Comparison of ENCODE assay signal across 18 cellular contexts in the genomic region with DNA sequence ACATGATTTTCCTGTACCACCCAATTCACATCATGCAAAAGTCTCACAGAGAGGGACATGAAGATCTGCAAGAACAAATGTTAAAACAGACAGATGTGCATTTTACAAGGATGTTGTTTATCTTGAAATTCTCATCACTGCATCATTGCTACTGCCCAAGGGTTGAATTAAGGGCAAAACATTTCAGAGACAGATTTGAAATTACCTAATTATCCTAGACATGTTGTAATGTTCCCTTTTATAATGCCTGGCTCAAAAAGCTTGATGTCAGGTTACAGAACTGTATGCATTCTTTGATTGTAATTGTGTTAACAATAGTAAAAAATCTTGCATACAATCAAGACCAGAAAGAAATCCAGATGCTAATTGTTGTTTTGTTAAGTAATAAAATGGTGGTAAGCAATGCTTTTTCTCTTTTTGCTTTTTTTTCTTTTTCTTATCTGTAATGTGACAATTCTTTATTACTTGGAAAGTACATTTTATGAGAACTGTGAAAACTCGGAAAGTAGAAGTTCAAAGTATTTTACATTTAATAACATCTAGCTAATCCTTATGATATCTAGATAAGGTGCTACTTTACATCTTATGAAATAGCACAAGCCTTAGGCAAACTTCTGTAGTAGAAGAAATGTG. TPM values are rescaled to one million over a fixed set of nuclear protein-coding genes. Genes with fewer than 3 reads are reported as not detected.
DNase-seq lines count a peak whose midpoint lies in the region; ATAC-seq and TF ChIP-seq lines count a peak whose summit lies in the region.
"Had no signal": no experiment of that assay in that cellular context is flagged by ENCODE, and none has a peak within 500 bp of the region (broad histone marks: within the 10 kb centered on the region; RNA-seq: fewer than 3 reads in every experiment).

No MANE protein-coding gene starts in this region.

- H3K4me1 Mint-ChIP-seq in HFFc6 (ENCODE audit: low read depth) (peaks cover 54% of the 10 kb centered on the region), nephron (peaks cover 26% of the 10 kb centered on the region), glutamatergic neuron (ENCODE audit: low read depth, unreplicated experiment) (peaks cover 34% of the 10 kb centered on the region)

- peaks cover 27% of the 10 kb centered on the region for H3K4me1 ChIP-seq in ACC112 (ENCODE audit: control insufficient read depth, insufficient read depth, low read length, unreplicated experiment)

- H3K4me3 Mint-ChIP-seq in HFFc6 (no peak overlapping the region), nephron (peak overlapping the region in 2 of 3 experiments; percentile 27 to 61), glutamatergic neuron (ENCODE audit: unreplicated experiment) (no peak overlapping the region)

- H3K27ac ChIP-seq in ACC112 (ENCODE audit: low read depth, low read length), result peak overlapping the region; percentile 15; the same call in 1 of the 2 replicates
- H3K27ac ChIP-seq: C4-2B had no signal

- TF ChIP-seq CTCF in HFFc6 (IDR thresholded peaks at IDR 0.05), result no peak
- no peak for TF ChIP-seq CTCF in nephron (IDR thresholded peaks at IDR 0.05; ENCODE audit: unreplicated experiment in 3 of 3)
- TF ChIP-seq CTCF in glutamatergic neuron (IDR thresholded peaks at IDR 0.05; ENCODE audit: partially characterized antibody, unreplicated experiment), result no peak

- peaks cover 10% of the 10 kb centered on the region for H3K36me3 Mint-ChIP-seq in HFFc6 (ENCODE audit: low read depth)
- peaks cover under 1% of the 10 kb centered on the region for H3K36me3 Mint-ChIP-seq in nephron (ENCODE audit: low read depth)
- H3K36me3 Mint-ChIP-seq in glutamatergic neuron (ENCODE audit: unreplicated experiment), result peaks cover 4% of the 10 kb centered on the region

- H3K9me3 Mint-ChIP-seq in HFFc6 (no peaks in the 10 kb centered on the region), nephron (no peaks in the 10 kb centered on the region), glutamatergic neuron (ENCODE audit: unreplicated experiment) (peaks cover 8% of the 10 kb centered on the region)

- H3K4me3 ChIP-seq in ACC112 (ENCODE audit: low read depth, low read length), result no peak overlapping the region

- no peaks in the 10 kb centered on the region for H3K36me3 ChIP-seq in ACC112 (ENCODE audit: insufficient read depth, low read length)

- H3K27ac Mint-ChIP-seq in HFFc6, result peak overlapping the region; percentile 94
- no peak overlapping the region for H3K27ac Mint-ChIP-seq in nephron
- no peak overlapping the region for H3K27ac Mint-ChIP-seq in glutamatergic neuron (ENCODE audit: unreplicated experiment)

- H3K79me2 ChIP-seq in ACC112 (ENCODE audit: control insufficient read depth, insufficient read depth, low read length, unreplicated experiment), result peaks cover 11% of the 10 kb centered on the region

- H3K27me3 ChIP-seq in ACC112 (ENCODE audit: insufficient read depth, low read length), result no peaks in the 10 kb centered on the region

- no peak overlapping the region for H2AFZ ChIP-seq in ACC112 (ENCODE audit: low read length, unreplicated experiment)

- H3K27me3 Mint-ChIP-seq in HFFc6 (ENCODE audit: insufficient read depth), result peaks cover 3% of the 10 kb centered on the region
- H3K27me3 Mint-ChIP-seq in nephron (ENCODE audit: low read depth), result peaks cover 8% of the 10 kb centered on the region
- H3K27me3 Mint-ChIP-seq in glutamatergic neuron (ENCODE audit: unreplicated experiment), result peaks cover 18% of the 10 kb centered on the region

- ATAC-seq in GM18858 (IDR thresholded peaks at IDR 0.05; ENCODE audit: unreplicated experiment) (no peak), HG02885 (IDR thresholded peaks at IDR 0.05; ENCODE audit: poor library complexity, unreplicated experiment) (no peak)
- ATAC-seq: Panc1, Right ventricle myocardium inferior had no signal

- DNase-seq in HFFc6 (no peak), amniotic epithelial cell (ENCODE audit: low read depth) (peak; percentile 44), glutamatergic neuron (no peak), iPS-NIHi11 (ENCODE audit: low spot score) (no peak)
- DNase-seq: DND-41, HCEC 1CT, MM.1S, NCI-H1092, NCI-H1436 treated with DMSO at 0.1 percent for 48 hours, NCI-H2081 treated with DMSO at 0.1 percent for 48 hours, NCI-H446 treated with DMSO at 0.1 percent for 48 hours had no signal

RNA-seq across cellular contexts. Expression of gene DUSP14, which starts 3.6 kb away (rescaled TPM):
- 100 to 1,000 TPM in 2 of 6 experiments, 10 to 100 TPM in 4; 80.7 to 114 (median 97.4) TPM for total RNA-seq in HFFc6 (2021; fragmentation: NEBNext Ultra II Directional; extraction: Animal tissue kit (Norgen Biotek cat#: 25700))
- total RNA-seq in glutamatergic neuron (ENCODE audit: unreplicated experiment), result 10.0 TPM

Comparison
In these comparisons a context has a peak if more than half of its experiments do, and no peak if none do; other contexts are left out.
1. H3K4me3 Mint-ChIP-seq: peak in nephron (2 of 3); none in HFFc6 (single experiment) and glutamatergic neuron (single experiment).